In the genomic region with DNA sequence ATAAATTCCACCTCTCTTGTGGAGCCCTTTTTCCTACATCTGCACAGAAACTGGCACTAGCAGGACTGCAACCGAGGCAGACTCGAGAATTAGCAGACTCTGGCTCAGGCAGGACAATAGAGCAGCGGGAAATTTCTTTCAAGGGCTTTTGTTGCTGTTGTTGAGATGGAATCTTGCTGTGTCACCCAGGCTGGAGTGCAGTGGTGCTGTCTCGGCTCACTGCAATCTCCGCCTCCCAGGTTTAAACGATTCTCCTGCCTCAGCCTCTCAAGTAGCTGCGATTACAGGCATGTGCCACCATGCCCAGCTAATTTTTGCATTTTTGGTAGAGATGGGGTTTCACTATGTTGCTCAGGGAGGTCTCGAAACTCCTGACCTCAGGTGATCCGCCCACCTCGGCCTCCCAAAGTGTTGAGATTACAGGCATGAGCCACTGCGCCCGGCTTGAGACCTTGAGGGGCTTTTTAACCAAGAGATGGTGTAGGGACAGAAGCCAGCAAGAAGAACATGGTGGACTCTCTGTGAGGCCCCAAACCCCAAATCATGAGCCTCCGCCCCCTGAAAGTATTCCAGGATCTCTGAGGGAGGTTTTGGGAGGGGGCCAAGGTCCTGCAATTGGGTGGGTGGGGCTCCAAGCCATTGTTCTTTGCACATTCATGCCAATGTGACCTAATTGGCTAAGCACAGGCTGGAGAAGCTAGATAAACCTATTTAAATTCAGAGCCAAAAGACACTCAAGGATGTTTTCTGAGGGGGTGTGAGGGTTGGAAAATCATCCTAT, we compare ENCODE assay signal across 1 cellular context.
TF ChIP-seq lines count a peak whose summit lies in the region.

No MANE protein-coding gene starts in this region.

TF ChIP-seq in H1, 55 proteins besides CTCF, POLR2A, EP300 and RAD21:
- peak; percentile 17; the same call in 1 of the 2 replicates for TF ChIP-seq JUND (IDR thresholded peaks at IDR 0.05; ENCODE audit: low read length)
- TF ChIP-seq, protein P1, sequence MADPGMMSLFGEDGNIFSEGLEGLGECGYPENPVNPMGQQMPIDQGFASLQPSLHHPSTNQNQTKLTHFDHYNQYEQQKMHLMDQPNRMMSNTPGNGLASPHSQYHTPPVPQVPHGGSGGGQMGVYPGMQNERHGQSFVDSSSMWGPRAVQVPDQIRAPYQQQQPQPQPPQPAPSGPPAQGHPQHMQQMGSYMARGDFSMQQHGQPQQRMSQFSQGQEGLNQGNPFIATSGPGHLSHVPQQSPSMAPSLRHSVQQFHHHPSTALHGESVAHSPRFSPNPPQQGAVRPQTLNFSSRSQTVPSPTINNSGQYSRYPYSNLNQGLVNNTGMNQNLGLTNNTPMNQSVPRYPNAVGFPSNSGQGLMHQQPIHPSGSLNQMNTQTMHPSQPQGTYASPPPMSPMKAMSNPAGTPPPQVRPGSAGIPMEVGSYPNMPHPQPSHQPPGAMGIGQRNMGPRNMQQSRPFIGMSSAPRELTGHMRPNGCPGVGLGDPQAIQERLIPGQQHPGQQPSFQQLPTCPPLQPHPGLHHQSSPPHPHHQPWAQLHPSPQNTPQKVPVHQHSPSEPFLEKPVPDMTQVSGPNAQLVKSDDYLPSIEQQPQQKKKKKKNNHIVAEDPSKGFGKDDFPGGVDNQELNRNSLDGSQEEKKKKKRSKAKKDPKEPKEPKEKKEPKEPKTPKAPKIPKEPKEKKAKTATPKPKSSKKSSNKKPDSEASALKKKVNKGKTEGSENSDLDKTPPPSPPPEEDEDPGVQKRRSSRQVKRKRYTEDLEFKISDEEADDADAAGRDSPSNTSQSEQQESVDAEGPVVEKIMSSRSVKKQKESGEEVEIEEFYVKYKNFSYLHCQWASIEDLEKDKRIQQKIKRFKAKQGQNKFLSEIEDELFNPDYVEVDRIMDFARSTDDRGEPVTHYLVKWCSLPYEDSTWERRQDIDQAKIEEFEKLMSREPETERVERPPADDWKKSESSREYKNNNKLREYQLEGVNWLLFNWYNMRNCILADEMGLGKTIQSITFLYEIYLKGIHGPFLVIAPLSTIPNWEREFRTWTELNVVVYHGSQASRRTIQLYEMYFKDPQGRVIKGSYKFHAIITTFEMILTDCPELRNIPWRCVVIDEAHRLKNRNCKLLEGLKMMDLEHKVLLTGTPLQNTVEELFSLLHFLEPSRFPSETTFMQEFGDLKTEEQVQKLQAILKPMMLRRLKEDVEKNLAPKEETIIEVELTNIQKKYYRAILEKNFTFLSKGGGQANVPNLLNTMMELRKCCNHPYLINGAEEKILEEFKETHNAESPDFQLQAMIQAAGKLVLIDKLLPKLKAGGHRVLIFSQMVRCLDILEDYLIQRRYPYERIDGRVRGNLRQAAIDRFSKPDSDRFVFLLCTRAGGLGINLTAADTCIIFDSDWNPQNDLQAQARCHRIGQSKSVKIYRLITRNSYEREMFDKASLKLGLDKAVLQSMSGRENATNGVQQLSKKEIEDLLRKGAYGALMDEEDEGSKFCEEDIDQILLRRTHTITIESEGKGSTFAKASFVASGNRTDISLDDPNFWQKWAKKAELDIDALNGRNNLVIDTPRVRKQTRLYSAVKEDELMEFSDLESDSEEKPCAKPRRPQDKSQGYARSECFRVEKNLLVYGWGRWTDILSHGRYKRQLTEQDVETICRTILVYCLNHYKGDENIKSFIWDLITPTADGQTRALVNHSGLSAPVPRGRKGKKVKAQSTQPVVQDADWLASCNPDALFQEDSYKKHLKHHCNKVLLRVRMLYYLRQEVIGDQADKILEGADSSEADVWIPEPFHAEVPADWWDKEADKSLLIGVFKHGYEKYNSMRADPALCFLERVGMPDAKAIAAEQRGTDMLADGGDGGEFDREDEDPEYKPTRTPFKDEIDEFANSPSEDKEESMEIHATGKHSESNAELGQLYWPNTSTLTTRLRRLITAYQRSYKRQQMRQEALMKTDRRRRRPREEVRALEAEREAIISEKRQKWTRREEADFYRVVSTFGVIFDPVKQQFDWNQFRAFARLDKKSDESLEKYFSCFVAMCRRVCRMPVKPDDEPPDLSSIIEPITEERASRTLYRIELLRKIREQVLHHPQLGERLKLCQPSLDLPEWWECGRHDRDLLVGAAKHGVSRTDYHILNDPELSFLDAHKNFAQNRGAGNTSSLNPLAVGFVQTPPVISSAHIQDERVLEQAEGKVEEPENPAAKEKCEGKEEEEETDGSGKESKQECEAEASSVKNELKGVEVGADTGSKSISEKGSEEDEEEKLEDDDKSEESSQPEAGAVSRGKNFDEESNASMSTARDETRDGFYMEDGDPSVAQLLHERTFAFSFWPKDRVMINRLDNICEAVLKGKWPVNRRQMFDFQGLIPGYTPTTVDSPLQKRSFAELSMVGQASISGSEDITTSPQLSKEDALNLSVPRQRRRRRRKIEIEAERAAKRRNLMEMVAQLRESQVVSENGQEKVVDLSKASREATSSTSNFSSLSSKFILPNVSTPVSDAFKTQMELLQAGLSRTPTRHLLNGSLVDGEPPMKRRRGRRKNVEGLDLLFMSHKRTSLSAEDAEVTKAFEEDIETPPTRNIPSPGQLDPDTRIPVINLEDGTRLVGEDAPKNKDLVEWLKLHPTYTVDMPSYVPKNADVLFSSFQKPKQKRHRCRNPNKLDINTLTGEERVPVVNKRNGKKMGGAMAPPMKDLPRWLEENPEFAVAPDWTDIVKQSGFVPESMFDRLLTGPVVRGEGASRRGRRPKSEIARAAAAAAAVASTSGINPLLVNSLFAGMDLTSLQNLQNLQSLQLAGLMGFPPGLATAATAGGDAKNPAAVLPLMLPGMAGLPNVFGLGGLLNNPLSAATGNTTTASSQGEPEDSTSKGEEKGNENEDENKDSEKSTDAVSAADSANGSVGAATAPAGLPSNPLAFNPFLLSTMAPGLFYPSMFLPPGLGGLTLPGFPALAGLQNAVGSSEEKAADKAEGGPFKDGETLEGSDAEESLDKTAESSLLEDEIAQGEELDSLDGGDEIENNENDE (IDR thresholded peaks at IDR 0.05; ENCODE audit: insufficient replicate concordance, low read length): no peak
- TF ChIP-seq, protein P2, sequence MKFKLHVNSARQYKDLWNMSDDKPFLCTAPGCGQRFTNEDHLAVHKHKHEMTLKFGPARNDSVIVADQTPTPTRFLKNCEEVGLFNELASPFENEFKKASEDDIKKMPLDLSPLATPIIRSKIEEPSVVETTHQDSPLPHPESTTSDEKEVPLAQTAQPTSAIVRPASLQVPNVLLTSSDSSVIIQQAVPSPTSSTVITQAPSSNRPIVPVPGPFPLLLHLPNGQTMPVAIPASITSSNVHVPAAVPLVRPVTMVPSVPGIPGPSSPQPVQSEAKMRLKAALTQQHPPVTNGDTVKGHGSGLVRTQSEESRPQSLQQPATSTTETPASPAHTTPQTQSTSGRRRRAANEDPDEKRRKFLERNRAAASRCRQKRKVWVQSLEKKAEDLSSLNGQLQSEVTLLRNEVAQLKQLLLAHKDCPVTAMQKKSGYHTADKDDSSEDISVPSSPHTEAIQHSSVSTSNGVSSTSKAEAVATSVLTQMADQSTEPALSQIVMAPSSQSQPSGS (IDR thresholded peaks at IDR 0.05; ENCODE audit: low read length): no peak
- TF ChIP-seq SP1 (IDR thresholded peaks at IDR 0.05; ENCODE audit: low read depth, low read length): peak; percentile 48; the same call in 1 of the 2 replicates
- TF ChIP-seq BACH1 (IDR thresholded peaks at IDR 0.05; ENCODE audit: low read length): peak; percentile 93
- peak; percentile 79; the same call in 1 of the 2 replicates for TF ChIP-seq MAFK (IDR thresholded peaks at IDR 0.05; ENCODE audit: low read depth, low read length)
